In genomic region chr9:13113751-13114150, GRCh38 we compare ENCODE assay signal across 1 cellular context.
TF ChIP-seq lines count a peak whose summit lies in the region.

No MANE protein-coding gene starts in this region.

TF ChIP-seq in GM23338, 12 proteins besides CTCF, POLR2A, EP300 and RAD21:
- no peak for TF ChIP-seq CREB1 (CRISPR knock-in tag; IDR thresholded peaks at IDR 0.05; ENCODE audit: low read depth)
- no peak for TF ChIP-seq STAT1 (IDR thresholded peaks at IDR 0.05; ENCODE audit: unreplicated experiment)
- TF ChIP-seq ZNF114 (CRISPR knock-in tag; IDR thresholded peaks at IDR 0.05), result no peak
- no peak for TF ChIP-seq NANOG (IDR thresholded peaks at IDR 0.05; ENCODE audit: borderline replicate concordance)
- no peak for TF ChIP-seq JUNB (IDR thresholded peaks at IDR 0.05; ENCODE audit: unreplicated experiment)
- TF ChIP-seq POLR2AphosphoS5 (IDR thresholded peaks at IDR 0.05; ENCODE audit: low read depth), result no peak
